7 cellular contexts compared by ENCODE assay signal in genomic region chr22:32410459-32410858, GRCh38. TPM values are rescaled to one million over a fixed set of nuclear protein-coding genes. Genes with fewer than 3 reads are reported as not detected.
DNase-seq lines count a peak whose midpoint lies in the region; ATAC-seq and TF ChIP-seq lines count a peak whose summit lies in the region.

No MANE protein-coding gene starts in this region.

- H3K4me3 Mint-ChIP-seq in T-helper 17 cell = peak overlapping the region; percentile 97

- H3K4me1 ChIP-seq in skeletal muscle satellite cell (ENCODE audit: control insufficient read depth, insufficient read depth, low read length) = peaks cover 12% of the 10 kb centered on the region

- ATAC-seq in T-helper 17 cell (no peak), GM18907 (IDR thresholded peaks at IDR 0.05; ENCODE audit: unreplicated experiment) (no peak)

- H3K36me3 Mint-ChIP-seq in T-helper 17 cell (ENCODE audit: low read depth) = peaks cover 2% of the 10 kb centered on the region

- peak overlapping the region; percentile 91 for H3K27ac Mint-ChIP-seq in T-helper 17 cell

- DNase-seq in HFF-Myc (ENCODE audit: extremely low read depth, low read depth) (no peak), T-helper 17 cell (no peak), fibroblast of pulmonary artery (ENCODE audit: low read depth) (no peak), NCI-H2081 treated with DMSO at 0.1 percent for 48 hours (lab: John Stamatoyannopoulos, UW) (no peak), NCI-H82 (lab: John Stamatoyannopoulos, UW) (no peak)

- H3K27me3 ChIP-seq in skeletal muscle satellite cell (ENCODE audit: control insufficient read depth, insufficient read depth, low read length) = peaks cover 7% of the 10 kb centered on the region

- H3K9me3 ChIP-seq in T-helper 17 cell (ENCODE audit: control insufficient read depth, low read length, poor library complexity, severe bottlenecking) (no peaks in the 10 kb centered on the region), skeletal muscle satellite cell (replicated peaks; ENCODE audit: low read length) (no peaks in the 10 kb centered on the region)

- H3K4me2 ChIP-seq in skeletal muscle satellite cell (ENCODE audit: low read length) = peak overlapping the region; percentile 98

- H3K4me1 Mint-ChIP-seq in T-helper 17 cell = peaks cover 25% of the 10 kb centered on the region

- TF ChIP-seq CTCF in HFF-Myc (IDR thresholded peaks at IDR 0.05; ENCODE audit: low read depth, low read length, missing control alignments) (no peak), fibroblast of pulmonary artery (IDR thresholded peaks at IDR 0.05; ENCODE audit: low read length, missing control alignments) (no peak)

- H3K4me3 ChIP-seq in HFF-Myc (replicated peaks; ENCODE audit: low read depth, low read length) (peak overlapping the region; percentile 85), fibroblast of pulmonary artery (replicated peaks; ENCODE audit: low read depth, low read length) (peak overlapping the region; percentile 82), skeletal muscle satellite cell (ENCODE audit: low read length) (peak overlapping the region; percentile 88)

- H3K9ac ChIP-seq in skeletal muscle satellite cell (ENCODE audit: low read depth, low read length) = no peak overlapping the region

- H3K27me3 Mint-ChIP-seq in T-helper 17 cell = no peaks in the 10 kb centered on the region

- H3K36me3 ChIP-seq in skeletal muscle satellite cell (ENCODE audit: insufficient read depth, low read length) = peaks cover 36% of the 10 kb centered on the region

RNA-seq across cellular contexts. Expression of gene RTCB, which starts 1.6 kb away (rescaled TPM):
- total RNA-seq in T-helper 17 cell = 10 to 100 TPM; 37.2 to 39.8 TPM
- total RNA-seq in skeletal muscle satellite cell (2012; rRNA removed) = 80.6 and 101 TPM in 2 replicates

RNA-seq across cellular contexts. Expression of gene RFPL3, which starts 52.8 kb away (rescaled TPM):
- not detected for total RNA-seq in T-helper 17 cell
- total RNA-seq in skeletal muscle satellite cell (2012; rRNA removed) = not detected in 2 replicates

RNA-seq across cellular contexts. Expression of gene BPIFC, which starts 53.8 kb away (rescaled TPM):
- total RNA-seq in T-helper 17 cell = not detected
- total RNA-seq in skeletal muscle satellite cell (2012; rRNA removed) = not detected in 2 replicates
